ENCODE assay signal across 8 cellular contexts in the genomic region with DNA sequence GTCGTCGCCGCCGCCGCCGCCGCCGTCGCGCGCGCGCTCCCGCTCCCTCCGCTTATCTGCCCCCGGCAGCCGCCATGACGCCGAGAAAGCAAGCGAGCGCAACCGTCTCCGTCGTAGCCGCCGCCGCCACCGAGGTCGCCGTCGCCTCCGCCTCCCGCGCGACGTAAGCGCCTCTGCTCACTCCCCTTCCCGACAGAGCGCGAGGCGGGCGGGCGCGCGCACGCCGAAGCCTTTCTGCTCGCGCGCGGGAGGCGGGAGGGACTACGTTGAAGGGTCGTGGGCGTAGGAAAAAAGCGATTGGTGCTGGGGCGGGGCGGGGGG. TPM values are rescaled to one million over a fixed set of nuclear protein-coding genes. Genes with fewer than 3 reads are reported as not detected.
DNase-seq lines count a peak whose midpoint lies in the region; ATAC-seq and TF ChIP-seq lines count a peak whose summit lies in the region.

A gene (minus strand): TSS at position 206 of the 321 bp plus-strand sequence. CDS start 2,621 bp downstream, outside the sequence.

- intact Hi-C loops in PC-9 (cut with micrococcal nuclease; ENCODE audit: unreplicated experiment) = loop anchor here (2.0 to 10.0 kb wide), 2 partner anchors 104 to 154 kb away; a partner anchor contains a TSS

- peaks cover 18% of the 10 kb centered on the region for H3K36me3 ChIP-seq in PC-9 (ENCODE audit: low read depth)

- peak; percentile 88 for DNase-seq in DMS53 treated with DMSO at 0.1 percent for 48 hours (lab: John Stamatoyannopoulos, UW; ENCODE audit: unreplicated experiment)
- peak; percentile 44 for DNase-seq in KG1 (lab: John Stamatoyannopoulos, UW)
- DNase-seq in PC-9 = peak; percentile 86 to 92
- DNase-seq in activated T-cell treated with anti-CD3 and anti-CD28 coated beads, Interleukin-2, amount 50 U/mL, for 4 hours = peak; percentile 94
- DNase-seq in erythroblast (lab: John Stamatoyannopoulos, UW) = peak; percentile 99
- DNase-seq in myocyte (ENCODE audit: low read depth) = peak; percentile 98
- peak; percentile 88 to 92 for DNase-seq in stimulated activated CD8-positive, alpha-beta memory T cell treated with anti-CD3 and anti-CD28 coated beads, Interleukin-7, amount 100 ng/mL, for 4 hours (ENCODE audit: low read depth in 2 of 2)

- CTCF ChIA-PET in PC-9 (lab: Charles Lee) = no interaction called here

- peak within 1 kb of the TSS; percentile 96 for H3K4me2 ChIP-seq in PC-9

- peaks cover 66% of the 10 kb centered on the region for H3K4me1 Mint-ChIP-seq in activated T-cell treated with anti-CD3 and anti-CD28 coated beads, Interleukin-2, amount 50 U/mL, for 4 hours (ENCODE audit: low read depth)

- H3F3A ChIP-seq in PC-9 (ENCODE audit: insufficient read depth, low read depth) = peaks cover 18% of the 10 kb centered on the region

- peak within 1 kb of the TSS; percentile 99 for H3K27ac ChIP-seq in PC-9

- H3K9me2 ChIP-seq in PC-9 (ENCODE audit: insufficient read depth) = no peaks in the 10 kb centered on the region

- peak within 1 kb of the TSS; percentile 82 for H2AFZ ChIP-seq in PC-9

- H3K4me1 ChIP-seq in PC-9 (replicated peaks; ENCODE audit: insufficient read depth) = peaks cover 29% of the 10 kb centered on the region

- TF ChIP-seq CTCF in PC-9 (conservative IDR thresholded peaks at IDR 0.05) = no peak

- no peak for TF ChIP-seq POLR2A in erythroblast (IDR thresholded peaks at IDR 0.05; ENCODE audit: low read length)

- no peaks in the 10 kb centered on the region for H3K27me3 Mint-ChIP-seq in activated T-cell treated with anti-CD3 and anti-CD28 coated beads, Interleukin-2, amount 50 U/mL, for 4 hours (ENCODE audit: low read depth)

- H3K4me3 Mint-ChIP-seq in activated T-cell treated with anti-CD3 and anti-CD28 coated beads, Interleukin-2, amount 50 U/mL, for 4 hours = peak within 1 kb of the TSS; percentile 98

- POLR2A ChIA-PET in PC-9 (lab: Charles Lee; ENCODE audit: unreplicated experiment) = interaction anchor here (0.6 to 1.0 kb wide), 3 partner anchors 13 to 105 kb away, joined by 4 to 6 read pairs (median 5); no protein-coding TSS in a partner anchor

- H3K36me3 Mint-ChIP-seq in activated T-cell treated with anti-CD3 and anti-CD28 coated beads, Interleukin-2, amount 50 U/mL, for 4 hours (ENCODE audit: insufficient read depth) = peaks cover 16% of the 10 kb centered on the region

- H4K20me1 ChIP-seq in PC-9 (ENCODE audit: insufficient read depth) = peaks cover 50% of the 10 kb centered on the region

- no peaks in the 10 kb centered on the region for H3K9me3 ChIP-seq in PC-9 (ENCODE audit: insufficient read depth, low read depth)

- peaks cover 64% of the 10 kb centered on the region for H3K79me2 ChIP-seq in PC-9 (ENCODE audit: low read depth)

- no peaks in the 10 kb centered on the region for H3K27me3 ChIP-seq in PC-9 (ENCODE audit: insufficient read depth, low read depth)

- no TSS peak for BruUV-seq in PC-9 (replicated peaks; lab: Mats Ljungman, UMichigan)

- peak within 1 kb of the TSS; percentile 95 for H3K4me3 ChIP-seq in PC-9

- H3K9me3 Mint-ChIP-seq in activated T-cell treated with anti-CD3 and anti-CD28 coated beads, Interleukin-2, amount 50 U/mL, for 4 hours = no peaks in the 10 kb centered on the region

- peak; percentile 61 for ATAC-seq in GM21717 (IDR thresholded peaks at IDR 0.05; ENCODE audit: unreplicated experiment)
- peak; percentile 72 to 74 for ATAC-seq in activated T-cell treated with anti-CD3 and anti-CD28 coated beads, Interleukin-2, amount 50 U/mL, for 4 hours

RNA-seq across cellular contexts. Expression of the gene that starts here (rescaled TPM):
- total RNA-seq in PC-9 (2021) (23.3 and 30.5 TPM in 2 replicates), myocyte (30.6 and 31.6 TPM in 2 replicates)
- total RNA-seq in activated T-cell treated with anti-CD3 and anti-CD28 coated beads, Interleukin-2, amount 50 U/mL, for 4 hours = 10 to 100 TPM; 60.0 to 75.4 (median 63.9) TPM
- 6.1 TPM for polyA plus RNA-seq in myocyte (2012)

Comparison
In these comparisons a context has a peak if more than half of its experiments do, and no peak if none do; other contexts are left out.
1. Peak in every context shown above with its lines: DNase-seq, ATAC-seq, H3K4me3 ChIP-seq and H3K27ac ChIP-seq.
2. DNase-seq: peak in every context shown above with its lines; median percentile 99 in erythroblast; 98 in myocyte; 94 in activated T-cell treated with anti-CD3 and anti-CD28 coated beads, Interleukin-2, amount 50 U/mL, for 4 hours; 90 in stimulated activated CD8-positive, alpha-beta memory T cell treated with anti-CD3 and anti-CD28 coated beads, Interleukin-7, amount 100 ng/mL, for 4 hours; 89 in PC-9; 88 in DMS53 treated with DMSO at 0.1 percent for 48 hours; 44 in KG1.